ENCODE assay signal across 20 cellular contexts in genomic region chr9:125942111-125942510, GRCh38.
DNase-seq lines count a peak whose midpoint lies in the region; ATAC-seq and TF ChIP-seq lines count a peak whose summit lies in the region.
"Had no signal": no experiment of that assay in that cellular context is flagged by ENCODE, and none has a peak within 500 bp of the region (broad histone marks: within the 10 kb centered on the region; RNA-seq: fewer than 3 reads in every experiment).

No MANE protein-coding gene starts in this region.

- H3K27me3 ChIP-seq in brain microvascular endothelial cell (replicated peaks) (no peaks in the 10 kb centered on the region), osteoblast (ENCODE audit: insufficient read depth, low read length) (no peaks in the 10 kb centered on the region)
- H3K27me3 ChIP-seq: SJSA1 had no signal

- no peak overlapping the region for H3K4me3 Mint-ChIP-seq in stimulated activated memory B cell treated with anti-CD40 and anti-IgM and Interleukin-4, amounts not matched to agents 10 μg/mL and 1 μg/mL and 100 μg/mL, for 72 hours
- H3K4me3 Mint-ChIP-seq: B cell, CD14-positive monocyte had no signal

- no peak overlapping the region for H2AFZ ChIP-seq in osteoblast (ENCODE audit: low read length)

- no peaks in the 10 kb centered on the region for H3K9me3 ChIP-seq in osteoblast (ENCODE audit: low read depth, low read length)
- H3K9me3 ChIP-seq: SJSA1 had no signal

- H3K9me3 Mint-ChIP-seq in stimulated activated memory B cell treated with anti-CD40 and anti-IgM and Interleukin-4, amounts not matched to agents 10 μg/mL and 1 μg/mL and 100 μg/mL, for 72 hours, result peaks cover 17% of the 10 kb centered on the region

- H4K20me1 ChIP-seq in osteoblast (ENCODE audit: insufficient read depth, low read length), result peaks cover 5% of the 10 kb centered on the region

- H3K36me3 Mint-ChIP-seq in stimulated activated memory B cell treated with anti-CD40 and anti-IgM and Interleukin-4, amounts not matched to agents 10 μg/mL and 1 μg/mL and 100 μg/mL, for 72 hours, result peaks cover 70% of the 10 kb centered on the region

- H3K27ac Mint-ChIP-seq in stimulated activated memory B cell treated with anti-CD40 and anti-IgM and Interleukin-4, amounts not matched to agents 10 μg/mL and 1 μg/mL and 100 μg/mL, for 72 hours, result no peak overlapping the region
- H3K27ac Mint-ChIP-seq: B cell had no signal

- H3K4me3 ChIP-seq in brain microvascular endothelial cell (ENCODE audit: low read depth, low read length), result no peak overlapping the region
- H3K4me3 ChIP-seq in osteoblast (ENCODE audit: insufficient read depth, low read length), result no peak overlapping the region
- H3K4me3 ChIP-seq: SJSA1 had no signal

- in situ Hi-C loops in brain microvascular endothelial cell (cut with HindIII; ENCODE audit: low pct_ligation_motif_present, low sequenced_read_pairs), result no loop called here

- DNase-seq in LHCN-M2 (ENCODE audit: low read depth) (peak; percentile 55), brain microvascular endothelial cell (peak; percentile 8), fibroblast of peridontal ligament (ENCODE audit: extremely low read depth) (peak; percentile 80), osteoblast (ENCODE audit: insufficient read length, low spot score, missing footprints) (peak; percentile 70), DMS53 treated with DMSO at 0.1 percent for 48 hours (lab: John Stamatoyannopoulos, UW; ENCODE audit: unreplicated experiment) (no peak), LoVo (ENCODE audit: low spot score) (no peak)
- DNase-seq: DMS79, H7, Kasumi-1, MM.1S, NCI-H1048, NCI-H1417 treated with DMSO at 0.1 percent for 48 hours, NCI-H187, NCI-H2171, NCI-H524 treated with DMSO at 0.1 percent for 48 hours had no signal

- TF ChIP-seq CTCF in brain microvascular endothelial cell (IDR thresholded peaks at IDR 0.05; ENCODE audit: low read depth, low read length, missing control alignments) (no peak), osteoblast (IDR thresholded peaks at IDR 0.05; ENCODE audit: extremely low read depth, low read depth, low read length) (no peak)

- H3K27ac ChIP-seq in brain microvascular endothelial cell, result no peak overlapping the region
- no peak overlapping the region for H3K27ac ChIP-seq in osteoblast (ENCODE audit: low read depth, low read length)
- H3K27ac ChIP-seq: SJSA1 had no signal

- no peaks in the 10 kb centered on the region for H3K27me3 Mint-ChIP-seq in stimulated activated memory B cell treated with anti-CD40 and anti-IgM and Interleukin-4, amounts not matched to agents 10 μg/mL and 1 μg/mL and 100 μg/mL, for 72 hours
- H3K27me3 Mint-ChIP-seq: B cell had no signal

- no peak overlapping the region for H3K4me2 ChIP-seq in osteoblast (ENCODE audit: insufficient read depth, low read length)

- ATAC-seq in GM18858 (IDR thresholded peaks at IDR 0.05; ENCODE audit: unreplicated experiment), result no peak
- no peak for ATAC-seq in stimulated activated memory B cell treated with anti-CD40 and anti-IgM and Interleukin-4, amounts not matched to agents 10 μg/mL and 1 μg/mL and 100 μg/mL, for 72 hours

- H3K79me2 ChIP-seq in osteoblast (ENCODE audit: insufficient read depth, low read length), result peaks cover 4% of the 10 kb centered on the region

- no peaks in the 10 kb centered on the region for H3K36me3 ChIP-seq in brain microvascular endothelial cell (replicated peaks)
- H3K36me3 ChIP-seq in osteoblast (ENCODE audit: insufficient read depth, low read length), result peaks cover 7% of the 10 kb centered on the region
- H3K36me3 ChIP-seq: SJSA1 had no signal

- H3K4me1 Mint-ChIP-seq in stimulated activated memory B cell treated with anti-CD40 and anti-IgM and Interleukin-4, amounts not matched to agents 10 μg/mL and 1 μg/mL and 100 μg/mL, for 72 hours, result no peaks in the 10 kb centered on the region
- H3K4me1 Mint-ChIP-seq: B cell had no signal

- H3K4me1 ChIP-seq in osteoblast (ENCODE audit: insufficient read depth, low read length), result peaks cover 4% of the 10 kb centered on the region
- H3K4me1 ChIP-seq: SJSA1 had no signal

Comparison
In these comparisons a context has a peak if more than half of its experiments do, and no peak if none do; other contexts are left out.
1. DNase-seq: peak in LHCN-M2 (single experiment), brain microvascular endothelial cell (single experiment), fibroblast of peridontal ligament (single experiment) and osteoblast (single experiment); none in DMS53 treated with DMSO at 0.1 percent for 48 hours (single experiment) and LoVo (single experiment).